Comparison of ENCODE assay signal across 14 cellular contexts in the genomic region with DNA sequence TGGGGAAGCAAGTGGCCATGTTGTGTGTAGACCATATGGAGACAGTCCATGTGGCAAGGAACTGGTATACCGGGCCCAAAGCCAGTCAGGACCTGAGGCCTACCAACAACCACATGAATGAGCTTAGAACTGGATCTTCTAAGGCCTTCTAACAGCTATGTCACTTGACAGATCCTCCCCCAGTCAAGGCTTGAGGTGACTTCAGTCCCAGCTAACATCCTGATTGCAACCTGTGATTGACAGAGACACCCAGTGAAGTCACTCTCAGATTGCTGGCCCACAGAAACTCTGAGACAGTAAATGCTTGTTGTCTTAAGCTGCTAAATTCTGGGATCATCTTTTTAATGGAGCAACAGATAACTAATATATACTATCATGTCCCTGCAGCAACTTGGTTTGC. TPM values are rescaled to one million over a fixed set of nuclear protein-coding genes. Genes with fewer than 3 reads are reported as not detected.
DNase-seq lines count a peak whose midpoint lies in the region; ATAC-seq, FAIRE-seq and TF ChIP-seq lines count a peak whose summit lies in the region.
"Had no signal": no experiment of that assay in that cellular context is flagged by ENCODE, and none has a peak within 500 bp of the region (broad histone marks: within the 10 kb centered on the region; RNA-seq: fewer than 3 reads in every experiment).

No MANE protein-coding gene starts in this region.

- H3K4me1 ChIP-seq in pancreas: no peaks in the 10 kb centered on the region
- H3K4me1 ChIP-seq: gastroesophageal sphincter, HAP-1 had no signal

- TF ChIP-seq CTCF in nephron progenitor cell (IDR thresholded peaks at IDR 0.05): no peak
- no peak for TF ChIP-seq CTCF in pancreas (IDR thresholded peaks at IDR 0.05)

- H3K27me3 ChIP-seq in pancreas: no peaks in the 10 kb centered on the region
- H3K27me3 ChIP-seq: gastroesophageal sphincter had no signal

- no peak for FAIRE-seq in pancreas (lab: Jason Lieb, UNC)

- peaks cover 0 to 10% (median 0%) of the 10 kb centered on the region in 3 donors for H3K36me3 ChIP-seq in pancreas
- H3K36me3 ChIP-seq: HAP-1 had no signal

- H3K9me3 Mint-ChIP-seq in nephron progenitor cell: peaks cover 10% of the 10 kb centered on the region
- peaks cover 2% of the 10 kb centered on the region for H3K9me3 Mint-ChIP-seq in activated T-helper 2 cell treated with anti-CD3 and anti-CD28 coated beads, Interferon-gamma antibody, Interleukin-2, Interleukin-4, amounts not matched to agents 10 μg/mL and 5 μg/mL and 100 μg/mL, durations not matched to agents 14 hours and 24 hours and 36 hours

- H3K27me3 Mint-ChIP-seq in nephron progenitor cell (ENCODE audit: low read depth, poor library complexity): peaks cover 2% of the 10 kb centered on the region
- no peaks in the 10 kb centered on the region for H3K27me3 Mint-ChIP-seq in activated T-helper 2 cell treated with anti-CD3 and anti-CD28 coated beads, Interferon-gamma antibody, Interleukin-2, Interleukin-4, amounts not matched to agents 10 μg/mL and 5 μg/mL and 100 μg/mL, durations not matched to agents 14 hours and 24 hours and 36 hours (ENCODE audit: low read depth)

- peaks cover 52% of the 10 kb centered on the region for H3K36me3 Mint-ChIP-seq in nephron progenitor cell (ENCODE audit: low read depth)
- peaks cover 85% of the 10 kb centered on the region for H3K36me3 Mint-ChIP-seq in activated T-helper 2 cell treated with anti-CD3 and anti-CD28 coated beads, Interferon-gamma antibody, Interleukin-2, Interleukin-4, amounts not matched to agents 10 μg/mL and 5 μg/mL and 100 μg/mL, durations not matched to agents 14 hours and 24 hours and 36 hours (ENCODE audit: low read depth)

- no peaks in the 10 kb centered on the region for H3K9me3 ChIP-seq in pancreas
- H3K9me3 ChIP-seq: gastroesophageal sphincter, HAP-1 had no signal

- H3K27ac Mint-ChIP-seq in nephron progenitor cell: peak overlapping the region; percentile 57
- H3K27ac Mint-ChIP-seq in activated T-helper 2 cell treated with anti-CD3 and anti-CD28 coated beads, Interferon-gamma antibody, Interleukin-2, Interleukin-4, amounts not matched to agents 10 μg/mL and 5 μg/mL and 100 μg/mL, durations not matched to agents 14 hours and 24 hours and 36 hours: no peak overlapping the region

- H3K4me1 Mint-ChIP-seq in nephron progenitor cell: peaks cover 18% of the 10 kb centered on the region
- peaks cover 16% of the 10 kb centered on the region for H3K4me1 Mint-ChIP-seq in activated T-helper 2 cell treated with anti-CD3 and anti-CD28 coated beads, Interferon-gamma antibody, Interleukin-2, Interleukin-4, amounts not matched to agents 10 μg/mL and 5 μg/mL and 100 μg/mL, durations not matched to agents 14 hours and 24 hours and 36 hours (ENCODE audit: low read depth)

- 96 to 98% methylated on average over 1 of the region's 1 CpG for WGBS in pancreas, 2 donors

- ATAC-seq in GM18870 (IDR thresholded peaks at IDR 0.05; ENCODE audit: unreplicated experiment) (peak; percentile 71), GM21528 (IDR thresholded peaks at IDR 0.05; ENCODE audit: low FRiP score, unreplicated experiment) (peak; percentile 59), HG03097 (IDR thresholded peaks at IDR 0.05; ENCODE audit: low FRiP score, unreplicated experiment) (peak; percentile 41), pancreas (no peak)
- ATAC-seq: gastroesophageal sphincter, right cardiac atrium had no signal

- H3K4me3 ChIP-seq in pancreas: no peak overlapping the region
- H3K4me3 ChIP-seq: gastroesophageal sphincter, HAP-1 had no signal

- no peak overlapping the region for H3K4me3 Mint-ChIP-seq in nephron progenitor cell
- H3K4me3 Mint-ChIP-seq in activated T-helper 2 cell treated with anti-CD3 and anti-CD28 coated beads, Interferon-gamma antibody, Interleukin-2, Interleukin-4, amounts not matched to agents 10 μg/mL and 5 μg/mL and 100 μg/mL, durations not matched to agents 14 hours and 24 hours and 36 hours (ENCODE audit: low read depth): no peak overlapping the region

- intact Hi-C loops in pancreas (cut with DNase I): no loop called here
- intact Hi-C loops in activated T-helper 2 cell treated with anti-CD3 and anti-CD28 coated beads, Interferon-gamma antibody, Interleukin-2, Interleukin-4, amounts not matched to agents 10 μg/mL and 5 μg/mL and 100 μg/mL, durations not matched to agents 14 hours and 24 hours and 36 hours (cut with micrococcal nuclease): no loop called here

- no peak overlapping the region for H3K27ac ChIP-seq in pancreas
- H3K27ac ChIP-seq: gastroesophageal sphincter had no signal

- DNase-seq in nephron progenitor cell (no peak), pancreas (no peak), NCI-H446 (lab: John Stamatoyannopoulos, UW) (no peak)
- DNase-seq in activated T-helper 2 cell treated with anti-CD3 and anti-CD28 coated beads, Interferon-gamma antibody, Interleukin-2, Interleukin-4, amounts not matched to agents 10 μg/mL and 5 μg/mL and 100 μg/mL, durations not matched to agents 14 hours and 24 hours and 36 hours (ENCODE audit: low spot score): no peak
- DNase-seq: COR-L47, kidney glomerular epithelial cell, NCI-H1105, right cardiac atrium, SHP77 had no signal

RNA-seq across cellular contexts. Expression of a gene that starts 32.9 kb away (rescaled TPM):
- total RNA-seq in pancreas: 10 to 100 TPM; 10.6 to 21.3 (median 16.5) TPM
- polyA plus RNA-seq in pancreas: 10 to 100 TPM; 12.5 to 24.8 TPM
- total RNA-seq in activated T-helper 2 cell treated with anti-CD3 and anti-CD28 coated beads, Interferon-gamma antibody, Interleukin-2, Interleukin-4, amounts not matched to agents 10 μg/mL and 5 μg/mL and 100 μg/mL, durations not matched to agents 14 hours and 24 hours and 36 hours: 201 and 203 TPM in 2 replicates

Comparison
In these comparisons a context has a peak if more than half of its experiments do, and no peak if none do; other contexts are left out.
1. ATAC-seq: peak in GM18870 (single experiment), GM21528 (single experiment) and HG03097 (single experiment); none in pancreas (0 of 4).